In the genomic region with DNA sequence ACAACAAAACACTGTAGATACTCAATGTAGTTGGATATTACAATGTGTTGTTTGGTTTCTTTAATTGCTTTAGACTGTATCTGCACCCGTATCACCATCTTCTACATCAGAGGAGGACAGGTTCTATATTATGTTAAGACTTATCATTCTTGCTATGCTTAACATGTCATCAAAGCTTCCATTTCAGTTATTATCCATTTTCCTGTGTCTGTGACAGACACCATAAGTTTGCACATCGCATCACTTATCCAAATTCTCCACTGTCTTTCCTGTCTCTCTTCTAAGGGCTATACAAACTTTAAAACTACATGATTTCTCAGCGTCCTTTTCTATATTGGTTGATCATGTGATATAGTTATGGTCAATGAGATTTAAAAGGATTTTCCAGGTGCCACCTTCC, we compare ENCODE assay signal across 23 cellular contexts.
"Had no signal": no experiment of that assay in that cellular context is flagged by ENCODE, and none has a peak within 500 bp of the region (broad histone marks: within the 10 kb centered on the region; RNA-seq: fewer than 3 reads in every experiment).

No MANE protein-coding gene starts in this region.

- H3K36me3 ChIP-seq: colonic mucosa, esophagus muscularis mucosa, esophagus squamous epithelium, gastrocnemius medialis, gastroesophageal sphincter, heart left ventricle, heart right ventricle had no signal

- DNase-seq: colonic mucosa; cortex of kidney; dermis blood vessel endothelial cell; dorsolateral prefrontal cortex; effector CD4-positive, alpha-beta T cell; effector CD8-positive, alpha-beta T cell; effector memory CD4-positive, alpha-beta T cell; effector memory CD8-positive, alpha-beta T cell; endodermal cell; erythroblast; esophagus squamous epithelium; foreskin fibroblast; foreskin keratinocyte; foreskin melanocyte; gastrocnemius medialis; glutamatergic neuron; head of caudate nucleus; heart left ventricle; heart right ventricle had no signal

- H3K9me3 ChIP-seq: colonic mucosa, esophagus muscularis mucosa, esophagus squamous epithelium, gastrocnemius medialis, gastroesophageal sphincter, heart right ventricle had no signal

- H3K4me3 ChIP-seq: colonic mucosa, coronary artery, dorsolateral prefrontal cortex, esophagus muscularis mucosa, esophagus squamous epithelium, gastrocnemius medialis, gastroesophageal sphincter, heart left ventricle, heart right ventricle had no signal

- H3K27ac ChIP-seq: colonic mucosa, coronary artery, dorsolateral prefrontal cortex, epithelial cell of prostate, esophagus muscularis mucosa, esophagus squamous epithelium, foreskin keratinocyte, gastrocnemius medialis, gastroesophageal sphincter, heart left ventricle, heart right ventricle had no signal

- H3K27me3 ChIP-seq: colonic mucosa, dorsolateral prefrontal cortex, esophagus muscularis mucosa, esophagus squamous epithelium, foreskin keratinocyte, gastrocnemius medialis, gastroesophageal sphincter, heart left ventricle, heart right ventricle had no signal
